ENCODE assay signal across 1 cellular context in genomic region chr6:84094050-84094435, GRCh38.
TF ChIP-seq lines count a peak whose summit lies in the region.

No MANE protein-coding gene starts in this region.

TF ChIP-seq in K562, 482 proteins besides CTCF, POLR2A, EP300 and RAD21:
- TF ChIP-seq ZNF695 (CRISPR knock-in tag; IDR thresholded peaks at IDR 0.05) = no peak
- no peak for TF ChIP-seq NCOA4 (IDR thresholded peaks at IDR 0.05; ENCODE audit: partially characterized antibody)
- no peak for TF ChIP-seq MIER1 (IDR thresholded peaks at IDR 0.05; ENCODE audit: low read depth)
- TF ChIP-seq HMGN3 (IDR thresholded peaks at IDR 0.05; ENCODE audit: borderline replicate concordance, extremely low read depth, insufficient read length, low read depth, low read length) = no peak
- TF ChIP-seq, protein P1, sequence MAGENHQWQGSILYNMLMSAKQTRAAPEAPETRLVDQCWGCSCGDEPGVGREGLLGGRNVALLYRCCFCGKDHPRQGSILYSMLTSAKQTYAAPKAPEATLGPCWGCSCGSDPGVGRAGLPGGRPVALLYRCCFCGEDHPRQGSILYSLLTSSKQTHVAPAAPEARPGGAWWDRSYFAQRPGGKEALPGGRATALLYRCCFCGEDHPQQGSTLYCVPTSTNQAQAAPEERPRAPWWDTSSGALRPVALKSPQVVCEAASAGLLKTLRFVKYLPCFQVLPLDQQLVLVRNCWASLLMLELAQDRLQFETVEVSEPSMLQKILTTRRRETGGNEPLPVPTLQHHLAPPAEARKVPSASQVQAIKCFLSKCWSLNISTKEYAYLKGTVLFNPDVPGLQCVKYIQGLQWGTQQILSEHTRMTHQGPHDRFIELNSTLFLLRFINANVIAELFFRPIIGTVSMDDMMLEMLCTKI (IDR thresholded peaks at IDR 0.05; ENCODE audit: partially characterized antibody) = no peak
- TF ChIP-seq PTTG1 (tag; IDR thresholded peaks at IDR 0.05; ENCODE audit: low read depth) = no peak
- TF ChIP-seq, protein P2, sequence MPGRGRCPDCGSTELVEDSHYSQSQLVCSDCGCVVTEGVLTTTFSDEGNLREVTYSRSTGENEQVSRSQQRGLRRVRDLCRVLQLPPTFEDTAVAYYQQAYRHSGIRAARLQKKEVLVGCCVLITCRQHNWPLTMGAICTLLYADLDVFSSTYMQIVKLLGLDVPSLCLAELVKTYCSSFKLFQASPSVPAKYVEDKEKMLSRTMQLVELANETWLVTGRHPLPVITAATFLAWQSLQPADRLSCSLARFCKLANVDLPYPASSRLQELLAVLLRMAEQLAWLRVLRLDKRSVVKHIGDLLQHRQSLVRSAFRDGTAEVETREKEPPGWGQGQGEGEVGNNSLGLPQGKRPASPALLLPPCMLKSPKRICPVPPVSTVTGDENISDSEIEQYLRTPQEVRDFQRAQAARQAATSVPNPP (IDR thresholded peaks at IDR 0.05; ENCODE audit: borderline replicate concordance, insufficient read depth, insufficient read length) = no peak
- TF ChIP-seq, protein P3, sequence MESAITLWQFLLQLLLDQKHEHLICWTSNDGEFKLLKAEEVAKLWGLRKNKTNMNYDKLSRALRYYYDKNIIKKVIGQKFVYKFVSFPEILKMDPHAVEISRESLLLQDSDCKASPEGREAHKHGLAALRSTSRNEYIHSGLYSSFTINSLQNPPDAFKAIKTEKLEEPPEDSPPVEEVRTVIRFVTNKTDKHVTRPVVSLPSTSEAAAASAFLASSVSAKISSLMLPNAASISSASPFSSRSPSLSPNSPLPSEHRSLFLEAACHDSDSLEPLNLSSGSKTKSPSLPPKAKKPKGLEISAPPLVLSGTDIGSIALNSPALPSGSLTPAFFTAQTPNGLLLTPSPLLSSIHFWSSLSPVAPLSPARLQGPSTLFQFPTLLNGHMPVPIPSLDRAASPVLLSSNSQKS (CRISPR knock-in tag; IDR thresholded peaks at IDR 0.05) = no peak
- TF ChIP-seq E2F3 (CRISPR knock-in tag; IDR thresholded peaks at IDR 0.05) = no peak
- TF ChIP-seq MEF2D (tag; conservative IDR thresholded peaks at IDR 0.05; ENCODE audit: low read depth) = no peak
- TF ChIP-seq ZNF124 (CRISPR knock-in tag; IDR thresholded peaks at IDR 0.05) = no peak
- TF ChIP-seq MAZ (CRISPR knock-in tag; conservative IDR thresholded peaks at IDR 0.05 in 1 of 2, IDR thresholded peaks at IDR 0.05 in 1 of 2) = no peak
- TF ChIP-seq TEAD1 (CRISPR knock-in tag; IDR thresholded peaks at IDR 0.05) = no peak
- TF ChIP-seq EHMT2 (IDR thresholded peaks at IDR 0.05) = no peak
- no peak for TF ChIP-seq FOXA3 (CRISPR knock-in tag; conservative IDR thresholded peaks at IDR 0.05 in 1 of 2, IDR thresholded peaks at IDR 0.05 in 1 of 2)
- TF ChIP-seq FOXK2 (conservative IDR thresholded peaks at IDR 0.05 in 1 of 2, IDR thresholded peaks at IDR 0.05 in 1 of 2; ENCODE audit: low read depth in 2 of 2) = no peak
- no peak for TF ChIP-seq ZNF589 (CRISPR knock-in tag; IDR thresholded peaks at IDR 0.05; ENCODE audit: low read depth)
- no peak for TF ChIP-seq ZFP36 (IDR thresholded peaks at IDR 0.05; ENCODE audit: low read depth, low read length, partially characterized antibody)
